In the genomic region with DNA sequence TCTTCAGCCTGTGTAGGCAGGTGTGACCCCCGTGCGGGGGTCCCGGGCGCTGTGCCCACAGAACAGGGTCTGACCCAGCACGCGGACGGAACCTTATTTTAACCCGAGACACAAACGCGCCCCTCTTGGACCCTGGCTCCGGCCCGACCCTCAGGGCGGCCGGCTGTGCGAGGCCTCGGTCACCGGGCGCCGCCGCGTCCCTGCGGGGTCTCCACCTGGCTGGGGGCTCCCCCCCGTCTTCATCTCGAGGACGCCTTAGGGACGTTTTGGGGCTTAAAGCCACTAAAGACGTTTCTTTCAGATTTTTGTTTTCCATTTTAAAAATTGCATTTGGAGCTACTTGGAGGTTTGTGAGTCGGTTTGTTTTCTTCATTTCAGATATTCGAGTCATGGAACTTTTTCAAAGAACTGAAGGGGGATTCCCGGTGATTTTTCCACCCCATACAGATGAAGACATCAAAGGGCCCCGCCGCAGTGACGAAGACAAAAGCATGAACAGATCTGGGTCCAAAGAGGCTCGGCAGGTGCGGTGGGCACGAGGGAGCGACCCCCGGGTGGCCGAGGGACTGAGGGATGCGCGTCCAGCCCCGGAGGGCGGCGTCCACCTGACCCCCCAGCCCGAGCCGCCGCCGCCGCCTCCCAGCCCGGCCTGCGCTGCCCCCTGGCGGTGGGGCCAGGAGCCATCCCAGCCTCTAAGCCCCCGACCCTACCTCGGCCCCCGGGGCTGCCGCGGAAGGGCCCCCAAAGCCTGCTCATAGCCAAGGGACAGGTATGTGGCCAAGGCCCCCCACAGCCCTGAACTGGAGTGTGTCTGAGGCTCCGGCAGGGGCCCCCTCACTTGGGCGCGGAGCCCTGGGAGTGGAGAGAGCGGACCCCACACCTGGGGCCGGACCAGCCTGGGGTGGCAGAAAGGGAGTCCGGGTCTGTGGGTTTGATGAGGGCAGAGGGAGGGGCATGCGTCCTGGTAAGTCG, we compare ENCODE assay signal across 1 cellular context.
TF ChIP-seq lines count a peak whose summit lies in the region.

No MANE protein-coding gene starts in this region.

TF ChIP-seq in HEK293, 187 proteins besides CTCF, POLR2A, EP300 and RAD21 (continued from another document and continues in another):
- TF ChIP-seq, protein P1, sequence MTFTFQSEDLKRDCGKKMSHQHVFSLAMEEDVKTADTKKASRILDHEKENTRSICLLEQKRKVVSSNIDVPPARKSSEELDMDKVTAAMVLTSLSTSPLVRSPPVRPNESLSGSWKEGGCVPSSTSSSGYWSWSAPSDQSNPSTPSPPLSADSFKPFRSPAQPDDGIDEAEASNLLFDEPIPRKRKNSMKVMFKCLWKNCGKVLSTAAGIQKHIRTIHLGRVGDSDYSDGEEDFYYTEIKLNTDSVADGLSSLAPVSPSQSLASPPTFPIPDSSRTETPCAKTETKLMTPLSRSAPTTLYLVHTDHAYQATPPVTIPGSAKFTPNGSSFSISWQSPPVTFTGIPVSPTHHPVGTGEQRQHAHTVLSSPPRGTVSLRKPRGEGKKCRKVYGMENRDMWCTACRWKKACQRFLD (tag by site-specific recombination; IDR thresholded peaks at IDR 0.05): no peak
- TF ChIP-seq, protein P2, sequence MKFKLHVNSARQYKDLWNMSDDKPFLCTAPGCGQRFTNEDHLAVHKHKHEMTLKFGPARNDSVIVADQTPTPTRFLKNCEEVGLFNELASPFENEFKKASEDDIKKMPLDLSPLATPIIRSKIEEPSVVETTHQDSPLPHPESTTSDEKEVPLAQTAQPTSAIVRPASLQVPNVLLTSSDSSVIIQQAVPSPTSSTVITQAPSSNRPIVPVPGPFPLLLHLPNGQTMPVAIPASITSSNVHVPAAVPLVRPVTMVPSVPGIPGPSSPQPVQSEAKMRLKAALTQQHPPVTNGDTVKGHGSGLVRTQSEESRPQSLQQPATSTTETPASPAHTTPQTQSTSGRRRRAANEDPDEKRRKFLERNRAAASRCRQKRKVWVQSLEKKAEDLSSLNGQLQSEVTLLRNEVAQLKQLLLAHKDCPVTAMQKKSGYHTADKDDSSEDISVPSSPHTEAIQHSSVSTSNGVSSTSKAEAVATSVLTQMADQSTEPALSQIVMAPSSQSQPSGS (tag by site-specific recombination; IDR thresholded peaks at IDR 0.05; ENCODE audit: low read depth): no peak
- TF ChIP-seq ZNF670 (tag by site-specific recombination; IDR thresholded peaks at IDR 0.05; ENCODE audit: low read depth) (no peak), ZNF558 (tag by site-specific recombination; IDR thresholded peaks at IDR 0.05) (no peak), ZNF48 (tag by site-specific recombination; IDR thresholded peaks at IDR 0.05) (no peak), KLF9 (tag by site-specific recombination; IDR thresholded peaks at IDR 0.05; ENCODE audit: low read depth) (no peak), ZIC2 (tag by site-specific recombination; IDR thresholded peaks at IDR 0.05) (no peak), GLIS1 (tag by site-specific recombination; IDR thresholded peaks at IDR 0.05) (peak; percentile 45), ZNF324 (tag by site-specific recombination; IDR thresholded peaks at IDR 0.05) (no peak), SP2 (tag by site-specific recombination; IDR thresholded peaks at IDR 0.05) (no peak), ZNF416 (tag by site-specific recombination; IDR thresholded peaks at IDR 0.05) (no peak), SETDB1 (IDR thresholded peaks at IDR 0.05; ENCODE audit: insufficient read length, low read length) (no peak), ZNF221 (tag by site-specific recombination; IDR thresholded peaks at IDR 0.05; ENCODE audit: borderline replicate concordance) (no peak), ZNF785 (tag by site-specific recombination; IDR thresholded peaks at IDR 0.05) (no peak), MZF1 (tag by site-specific recombination; IDR thresholded peaks at IDR 0.05; ENCODE audit: borderline replicate concordance) (no peak), ZNF561 (tag by site-specific recombination; IDR thresholded peaks at IDR 0.05; ENCODE audit: borderline replicate concordance) (no peak), ZNF596 (tag by site-specific recombination; IDR thresholded peaks at IDR 0.05) (no peak), TCF7L2 (IDR thresholded peaks at IDR 0.05; ENCODE audit: borderline replicate concordance, low read depth, low read length) (peak; percentile 29; the same call in 1 of the 2 replicates), SCRT1 (tag by site-specific recombination; IDR thresholded peaks at IDR 0.05; ENCODE audit: borderline replicate concordance) (no peak), ZNF169 (tag by site-specific recombination; IDR thresholded peaks at IDR 0.05) (no peak), BCL11A (tag by site-specific recombination; IDR thresholded peaks at IDR 0.05; ENCODE audit: low read depth) (0 out of 2 replicates have a peak, but pooled peaks have one; percentile 22), ZBTB48 (tag by site-specific recombination; IDR thresholded peaks at IDR 0.05) (no peak), ZNF214 (tag by site-specific recombination; IDR thresholded peaks at IDR 0.05; ENCODE audit: borderline replicate concordance) (no peak), ZNF335 (tag by site-specific recombination; conservative IDR thresholded peaks at IDR 0.05) (no peak), ZBTB20 (tag by site-specific recombination; IDR thresholded peaks at IDR 0.05) (no peak)
- TF ChIP-seq, protein P3, sequence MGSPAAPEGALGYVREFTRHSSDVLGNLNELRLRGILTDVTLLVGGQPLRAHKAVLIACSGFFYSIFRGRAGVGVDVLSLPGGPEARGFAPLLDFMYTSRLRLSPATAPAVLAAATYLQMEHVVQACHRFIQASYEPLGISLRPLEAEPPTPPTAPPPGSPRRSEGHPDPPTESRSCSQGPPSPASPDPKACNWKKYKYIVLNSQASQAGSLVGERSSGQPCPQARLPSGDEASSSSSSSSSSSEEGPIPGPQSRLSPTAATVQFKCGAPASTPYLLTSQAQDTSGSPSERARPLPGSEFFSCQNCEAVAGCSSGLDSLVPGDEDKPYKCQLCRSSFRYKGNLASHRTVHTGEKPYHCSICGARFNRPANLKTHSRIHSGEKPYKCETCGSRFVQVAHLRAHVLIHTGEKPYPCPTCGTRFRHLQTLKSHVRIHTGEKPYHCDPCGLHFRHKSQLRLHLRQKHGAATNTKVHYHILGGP (tag by site-specific recombination; IDR thresholded peaks at IDR 0.05): no peak
- TF ChIP-seq, protein P4, sequence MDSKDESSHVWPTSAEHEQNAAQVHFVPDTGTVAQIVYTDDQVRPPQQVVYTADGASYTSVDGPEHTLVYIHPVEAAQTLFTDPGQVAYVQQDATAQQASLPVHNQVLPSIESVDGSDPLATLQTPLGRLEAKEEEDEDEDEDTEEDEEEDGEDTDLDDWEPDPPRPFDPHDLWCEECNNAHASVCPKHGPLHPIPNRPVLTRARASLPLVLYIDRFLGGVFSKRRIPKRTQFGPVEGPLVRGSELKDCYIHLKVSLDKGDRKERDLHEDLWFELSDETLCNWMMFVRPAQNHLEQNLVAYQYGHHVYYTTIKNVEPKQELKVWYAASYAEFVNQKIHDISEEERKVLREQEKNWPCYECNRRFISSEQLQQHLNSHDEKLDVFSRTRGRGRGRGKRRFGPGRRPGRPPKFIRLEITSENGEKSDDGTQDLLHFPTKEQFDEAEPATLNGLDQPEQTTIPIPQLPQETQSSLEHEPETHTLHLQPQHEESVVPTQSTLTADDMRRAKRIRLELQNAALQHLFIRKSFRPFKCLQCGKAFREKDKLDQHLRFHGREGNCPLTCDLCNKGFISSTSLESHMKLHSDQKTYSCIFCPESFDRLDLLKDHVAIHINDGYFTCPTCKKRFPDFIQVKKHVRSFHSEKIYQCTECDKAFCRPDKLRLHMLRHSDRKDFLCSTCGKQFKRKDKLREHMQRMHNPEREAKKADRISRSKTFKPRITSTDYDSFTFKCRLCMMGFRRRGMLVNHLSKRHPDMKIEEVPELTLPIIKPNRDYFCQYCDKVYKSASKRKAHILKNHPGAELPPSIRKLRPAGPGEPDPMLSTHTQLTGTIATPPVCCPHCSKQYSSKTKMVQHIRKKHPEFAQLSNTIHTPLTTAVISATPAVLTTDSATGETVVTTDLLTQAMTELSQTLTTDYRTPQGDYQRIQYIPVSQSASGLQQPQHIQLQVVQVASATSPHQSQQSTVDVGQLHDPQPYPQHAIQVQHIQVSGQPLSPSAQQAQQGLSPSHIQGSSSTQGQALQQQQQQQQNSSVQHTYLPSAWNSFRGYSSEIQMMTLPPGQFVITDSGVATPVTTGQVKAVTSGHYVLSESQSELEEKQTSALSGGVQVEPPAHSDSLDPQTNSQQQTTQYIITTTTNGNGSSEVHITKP (tag by site-specific recombination; IDR thresholded peaks at IDR 0.05): no peak
- TF ChIP-seq, protein P5, sequence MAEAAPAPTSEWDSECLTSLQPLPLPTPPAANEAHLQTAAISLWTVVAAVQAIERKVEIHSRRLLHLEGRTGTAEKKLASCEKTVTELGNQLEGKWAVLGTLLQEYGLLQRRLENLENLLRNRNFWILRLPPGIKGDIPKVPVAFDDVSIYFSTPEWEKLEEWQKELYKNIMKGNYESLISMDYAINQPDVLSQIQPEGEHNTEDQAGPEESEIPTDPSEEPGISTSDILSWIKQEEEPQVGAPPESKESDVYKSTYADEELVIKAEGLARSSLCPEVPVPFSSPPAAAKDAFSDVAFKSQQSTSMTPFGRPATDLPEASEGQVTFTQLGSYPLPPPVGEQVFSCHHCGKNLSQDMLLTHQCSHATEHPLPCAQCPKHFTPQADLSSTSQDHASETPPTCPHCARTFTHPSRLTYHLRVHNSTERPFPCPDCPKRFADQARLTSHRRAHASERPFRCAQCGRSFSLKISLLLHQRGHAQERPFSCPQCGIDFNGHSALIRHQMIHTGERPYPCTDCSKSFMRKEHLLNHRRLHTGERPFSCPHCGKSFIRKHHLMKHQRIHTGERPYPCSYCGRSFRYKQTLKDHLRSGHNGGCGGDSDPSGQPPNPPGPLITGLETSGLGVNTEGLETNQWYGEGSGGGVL (tag by site-specific recombination; IDR thresholded peaks at IDR 0.05): no peak
- TF ChIP-seq, protein P6, sequence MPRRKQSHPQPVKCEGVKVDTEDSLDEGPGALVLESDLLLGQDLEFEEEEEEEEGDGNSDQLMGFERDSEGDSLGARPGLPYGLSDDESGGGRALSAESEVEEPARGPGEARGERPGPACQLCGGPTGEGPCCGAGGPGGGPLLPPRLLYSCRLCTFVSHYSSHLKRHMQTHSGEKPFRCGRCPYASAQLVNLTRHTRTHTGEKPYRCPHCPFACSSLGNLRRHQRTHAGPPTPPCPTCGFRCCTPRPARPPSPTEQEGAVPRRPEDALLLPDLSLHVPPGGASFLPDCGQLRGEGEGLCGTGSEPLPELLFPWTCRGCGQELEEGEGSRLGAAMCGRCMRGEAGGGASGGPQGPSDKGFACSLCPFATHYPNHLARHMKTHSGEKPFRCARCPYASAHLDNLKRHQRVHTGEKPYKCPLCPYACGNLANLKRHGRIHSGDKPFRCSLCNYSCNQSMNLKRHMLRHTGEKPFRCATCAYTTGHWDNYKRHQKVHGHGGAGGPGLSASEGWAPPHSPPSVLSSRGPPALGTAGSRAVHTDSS (tag by site-specific recombination; IDR thresholded peaks at IDR 0.05): no peak
- TF ChIP-seq, protein P7, sequence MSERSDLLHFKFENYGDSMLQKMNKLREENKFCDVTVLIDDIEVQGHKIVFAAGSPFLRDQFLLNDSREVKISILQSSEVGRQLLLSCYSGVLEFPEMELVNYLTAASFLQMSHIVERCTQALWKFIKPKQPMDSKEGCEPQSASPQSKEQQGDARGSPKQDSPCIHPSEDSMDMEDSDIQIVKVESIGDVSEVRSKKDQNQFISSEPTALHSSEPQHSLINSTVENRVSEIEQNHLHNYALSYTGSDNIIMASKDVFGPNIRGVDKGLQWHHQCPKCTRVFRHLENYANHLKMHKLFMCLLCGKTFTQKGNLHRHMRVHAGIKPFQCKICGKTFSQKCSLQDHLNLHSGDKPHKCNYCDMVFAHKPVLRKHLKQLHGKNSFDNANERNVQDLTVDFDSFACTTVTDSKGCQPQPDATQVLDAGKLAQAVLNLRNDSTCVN (tag by site-specific recombination; optimal IDR thresholded peaks at IDR 0.05): peak; percentile 25
- TF ChIP-seq, protein P8, sequence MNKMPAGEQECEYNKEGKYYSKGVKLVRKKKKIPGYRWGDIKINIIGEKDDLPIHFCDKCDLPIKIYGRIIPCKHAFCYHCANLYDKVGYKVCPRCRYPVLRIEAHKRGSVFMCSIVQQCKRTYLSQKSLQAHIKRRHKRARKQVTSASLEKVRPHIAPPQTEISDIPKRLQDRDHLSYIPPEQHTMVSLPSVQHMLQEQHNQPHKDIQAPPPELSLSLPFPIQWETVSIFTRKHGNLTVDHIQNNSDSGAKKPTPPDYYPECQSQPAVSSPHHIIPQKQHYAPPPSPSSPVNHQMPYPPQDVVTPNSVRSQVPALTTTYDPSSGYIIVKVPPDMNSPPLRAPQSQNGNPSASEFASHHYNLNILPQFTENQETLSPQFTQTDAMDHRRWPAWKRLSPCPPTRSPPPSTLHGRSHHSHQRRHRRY (tag by site-specific recombination; IDR thresholded peaks at IDR 0.05): no peak
- TF ChIP-seq, protein P9, sequence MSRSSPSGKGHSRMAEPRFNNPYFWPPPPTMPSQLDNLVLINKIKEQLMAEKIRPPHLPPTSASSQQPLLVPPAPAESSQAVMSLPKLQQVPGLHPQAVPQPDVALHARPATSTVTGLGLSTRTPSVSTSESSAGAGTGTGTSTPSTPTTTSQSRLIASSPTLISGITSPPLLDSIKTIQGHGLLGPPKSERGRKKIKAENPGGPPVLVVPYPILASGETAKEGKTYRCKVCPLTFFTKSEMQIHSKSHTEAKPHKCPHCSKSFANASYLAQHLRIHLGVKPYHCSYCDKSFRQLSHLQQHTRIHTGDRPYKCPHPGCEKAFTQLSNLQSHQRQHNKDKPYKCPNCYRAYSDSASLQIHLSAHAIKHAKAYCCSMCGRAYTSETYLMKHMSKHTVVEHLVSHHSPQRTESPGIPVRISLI (tag by site-specific recombination; IDR thresholded peaks at IDR 0.05): no peak
- TF ChIP-seq, protein P10, sequence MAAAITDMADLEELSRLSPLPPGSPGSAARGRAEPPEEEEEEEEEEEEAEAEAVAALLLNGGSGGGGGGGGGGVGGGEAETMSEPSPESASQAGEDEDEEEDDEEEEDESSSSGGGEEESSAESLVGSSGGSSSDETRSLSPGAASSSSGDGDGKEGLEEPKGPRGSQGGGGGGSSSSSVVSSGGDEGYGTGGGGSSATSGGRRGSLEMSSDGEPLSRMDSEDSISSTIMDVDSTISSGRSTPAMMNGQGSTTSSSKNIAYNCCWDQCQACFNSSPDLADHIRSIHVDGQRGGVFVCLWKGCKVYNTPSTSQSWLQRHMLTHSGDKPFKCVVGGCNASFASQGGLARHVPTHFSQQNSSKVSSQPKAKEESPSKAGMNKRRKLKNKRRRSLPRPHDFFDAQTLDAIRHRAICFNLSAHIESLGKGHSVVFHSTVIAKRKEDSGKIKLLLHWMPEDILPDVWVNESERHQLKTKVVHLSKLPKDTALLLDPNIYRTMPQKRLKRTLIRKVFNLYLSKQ (tag by site-specific recombination; IDR thresholded peaks at IDR 0.05; ENCODE audit: borderline replicate concordance): no peak
- TF ChIP-seq, protein P11, sequence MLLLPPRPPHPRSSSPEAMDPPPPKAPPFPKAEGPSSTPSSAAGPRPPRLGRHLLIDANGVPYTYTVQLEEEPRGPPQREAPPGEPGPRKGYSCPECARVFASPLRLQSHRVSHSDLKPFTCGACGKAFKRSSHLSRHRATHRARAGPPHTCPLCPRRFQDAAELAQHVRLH (tag by site-specific recombination; IDR thresholded peaks at IDR 0.05): no peak
- TF ChIP-seq, protein P12, sequence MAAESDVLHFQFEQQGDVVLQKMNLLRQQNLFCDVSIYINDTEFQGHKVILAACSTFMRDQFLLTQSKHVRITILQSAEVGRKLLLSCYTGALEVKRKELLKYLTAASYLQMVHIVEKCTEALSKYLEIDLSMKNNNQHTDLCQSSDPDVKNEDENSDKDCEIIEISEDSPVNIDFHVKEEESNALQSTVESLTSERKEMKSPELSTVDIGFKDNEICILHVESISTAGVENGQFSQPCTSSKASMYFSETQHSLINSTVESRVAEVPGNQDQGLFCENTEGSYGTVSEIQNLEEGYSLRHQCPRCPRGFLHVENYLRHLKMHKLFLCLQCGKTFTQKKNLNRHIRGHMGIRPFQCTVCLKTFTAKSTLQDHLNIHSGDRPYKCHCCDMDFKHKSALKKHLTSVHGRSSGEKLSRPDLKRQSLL (tag by site-specific recombination; IDR thresholded peaks at IDR 0.05): no peak
